Comparison of ENCODE assay signal across 9 cellular contexts in the genomic region with DNA sequence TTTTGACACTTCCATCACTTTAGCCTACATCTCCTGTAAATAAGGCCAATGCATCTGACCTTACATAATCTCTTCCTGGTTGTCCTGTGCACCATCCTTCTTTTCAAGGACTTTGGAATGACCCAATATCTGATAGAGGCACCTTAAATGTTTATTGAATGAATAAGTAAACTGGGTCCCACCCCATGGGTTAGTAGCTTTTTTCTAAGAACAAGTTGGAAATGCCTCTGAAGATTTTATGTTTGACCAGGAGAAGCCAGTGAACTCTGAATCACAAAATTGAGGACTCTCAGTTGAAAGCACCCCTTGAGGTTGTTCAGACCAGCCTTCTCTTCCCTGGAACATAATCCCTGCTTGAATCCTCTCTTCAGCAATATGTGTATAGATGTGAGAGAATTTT. TPM values are rescaled to one million over a fixed set of nuclear protein-coding genes. Genes with fewer than 3 reads are reported as not detected.
DNase-seq lines count a peak whose midpoint lies in the region; ATAC-seq and TF ChIP-seq lines count a peak whose summit lies in the region.
"Had no signal": no experiment of that assay in that cellular context is flagged by ENCODE, and none has a peak within 500 bp of the region (broad histone marks: within the 10 kb centered on the region; RNA-seq: fewer than 3 reads in every experiment).

No MANE protein-coding gene starts in this region.

- no peak for TF ChIP-seq POLR2A in heart left ventricle (IDR thresholded peaks at IDR 0.05)

- peak overlapping the region; percentile 88 for H3K9ac ChIP-seq in muscle layer of colon (ENCODE audit: low read length)

- intact Hi-C loops in heart left ventricle (cut with DNase I): loop anchor here in 2 of 10 donors (5.0 kb wide), 2 partner anchors 51 to 66 kb away; a partner anchor contains a TSS
- intact Hi-C loops in Right ventricle myocardium superior (cut with DNase I): no loop called here
- intact Hi-C loops in upper lobe of right lung (cut with DNase I): no loop called here

- H3K27ac ChIP-seq in heart left ventricle (peak overlapping the region in 2 of 12 donors; percentile 94 to 96), brain microvascular endothelial cell (no peak overlapping the region), muscle layer of colon (ENCODE audit: low read depth, low read length) (no peak overlapping the region), upper lobe of right lung (peak overlapping the region; percentile 92)

- in situ Hi-C loops in brain microvascular endothelial cell (cut with HindIII; ENCODE audit: low pct_ligation_motif_present, low sequenced_read_pairs): no loop called here

- H3K4me1 ChIP-seq in heart left ventricle (peaks cover 0 to 34% (median 25%) of the 10 kb centered on the region in 12 donors), muscle layer of colon (ENCODE audit: insufficient read depth, low read length) (peaks cover 19% of the 10 kb centered on the region), upper lobe of right lung (peaks cover 24% of the 10 kb centered on the region)

- no peak for DNase-seq in heart left ventricle
- DNase-seq in Right ventricle myocardium superior: no peak
- no peak for DNase-seq in brain microvascular endothelial cell
- no peak for DNase-seq in upper lobe of right lung
- no peak for DNase-seq in NCI-H2196 (lab: John Stamatoyannopoulos, UW; ENCODE audit: unreplicated experiment)
- no peak for DNase-seq in activated CD4-positive, alpha-beta T cell treated with anti-CD3 and anti-CD28 coated beads, Interleukin-2, amount 50 U/mL, for 4 hours
- no peak for DNase-seq in NK-92 (lab: John Stamatoyannopoulos, UW; ENCODE audit: unreplicated experiment)
- DNase-seq: DMS153 had no signal

- TF ChIP-seq CTCF in heart left ventricle (IDR thresholded peaks at IDR 0.05) (no peak), brain microvascular endothelial cell (IDR thresholded peaks at IDR 0.05; ENCODE audit: low read depth, low read length, missing control alignments) (no peak), upper lobe of right lung (IDR thresholded peaks at IDR 0.05) (no peak)

- H3K4me3 ChIP-seq in heart left ventricle (peak overlapping the region in 8 of 12 donors; percentile 75 to 94 (median 87)), brain microvascular endothelial cell (ENCODE audit: low read depth, low read length) (peak overlapping the region; percentile 89), muscle layer of colon (ENCODE audit: low read depth in 1 of 2, low read length in 2 of 2) (peak overlapping the region in 1 of 2 donors; percentile 74), upper lobe of right lung (peak overlapping the region; percentile 84)

- peaks cover 0 to 33% (median 27%) of the 10 kb centered on the region in 9 donors for H3K36me3 ChIP-seq in heart left ventricle
- H3K36me3 ChIP-seq in brain microvascular endothelial cell (replicated peaks): peaks cover 12% of the 10 kb centered on the region
- H3K36me3 ChIP-seq in muscle layer of colon (ENCODE audit: insufficient read depth, low read length): no peaks in the 10 kb centered on the region
- H3K36me3 ChIP-seq in upper lobe of right lung: peaks cover 33% of the 10 kb centered on the region

- H3K9me3 ChIP-seq in heart left ventricle: no peaks in the 10 kb centered on the region
- no peaks in the 10 kb centered on the region for H3K9me3 ChIP-seq in muscle layer of colon (ENCODE audit: low read length)
- no peaks in the 10 kb centered on the region for H3K9me3 ChIP-seq in upper lobe of right lung

- no peak for ATAC-seq in heart left ventricle
- no peak for ATAC-seq in Right ventricle myocardium superior (ENCODE audit: poor library complexity)
- ATAC-seq in upper lobe of right lung: no peak

- H3K27me3 ChIP-seq in heart left ventricle (no peaks in the 10 kb centered on the region), brain microvascular endothelial cell (replicated peaks) (no peaks in the 10 kb centered on the region), muscle layer of colon (ENCODE audit: control insufficient read depth in 1 of 2, insufficient read depth in 2 of 2, low read length in 2 of 2) (no peaks in the 10 kb centered on the region), upper lobe of right lung (no peaks in the 10 kb centered on the region)

RNA-seq across cellular contexts. Expression of a gene that starts 1.4 kb away (rescaled TPM):
- total RNA-seq in heart left ventricle (10 to 100 TPM; 20.0 to 26.6 (median 23.1) TPM), Right ventricle myocardium superior (17.7 TPM), upper lobe of right lung (37.9 TPM)
- polyA plus RNA-seq in heart left ventricle: 10 to 100 TPM; 11.4 to 31.5 TPM

RNA-seq across cellular contexts. Expression of a gene that starts 21.1 kb away (rescaled TPM):
- total RNA-seq in heart left ventricle (not detected), Right ventricle myocardium superior (not detected), upper lobe of right lung (6.9 TPM)
- polyA plus RNA-seq in heart left ventricle: not detected

RNA-seq across cellular contexts. Expression of a gene that starts 38.6 kb away (rescaled TPM):
- total RNA-seq in heart left ventricle: 10 to 100 TPM in 8 of 9 donors, 1 to 10 TPM in 1; 8.4 to 23.1 (median 21.6) TPM
- 10 to 100 TPM in 1 of 2 donors, 1 to 10 TPM in 1; 9.7 to 12.9 TPM for polyA plus RNA-seq in heart left ventricle
- 15.4 TPM for total RNA-seq in Right ventricle myocardium superior
- 4.5 TPM for total RNA-seq in upper lobe of right lung

RNA-seq across cellular contexts. Expression of a gene that starts 50.7 kb away (rescaled TPM):
- total RNA-seq in heart left ventricle (10 to 100 TPM in 4 of 9 donors, 1 to 10 TPM in 5; 7.1 to 33.3 (median 9.4) TPM), Right ventricle myocardium superior (8.5 TPM), upper lobe of right lung (63.0 TPM)
- 10 to 100 TPM in 1 of 2 donors, 1 to 10 TPM in 1; 7.0 to 10.9 TPM for polyA plus RNA-seq in heart left ventricle

RNA-seq across cellular contexts. Expression of a gene that starts 54.0 kb away (rescaled TPM):
- total RNA-seq in heart left ventricle (100 to 1,000 TPM in 1 of 9 donors, 10 to 100 TPM in 8; 35.0 to 183 (median 52.9) TPM), Right ventricle myocardium superior (43.4 TPM), upper lobe of right lung (89.0 TPM)
- 10 to 100 TPM; 72.3 to 76.6 TPM for polyA plus RNA-seq in heart left ventricle
